ENCODE assay signal across 1 cellular context in the genomic region with DNA sequence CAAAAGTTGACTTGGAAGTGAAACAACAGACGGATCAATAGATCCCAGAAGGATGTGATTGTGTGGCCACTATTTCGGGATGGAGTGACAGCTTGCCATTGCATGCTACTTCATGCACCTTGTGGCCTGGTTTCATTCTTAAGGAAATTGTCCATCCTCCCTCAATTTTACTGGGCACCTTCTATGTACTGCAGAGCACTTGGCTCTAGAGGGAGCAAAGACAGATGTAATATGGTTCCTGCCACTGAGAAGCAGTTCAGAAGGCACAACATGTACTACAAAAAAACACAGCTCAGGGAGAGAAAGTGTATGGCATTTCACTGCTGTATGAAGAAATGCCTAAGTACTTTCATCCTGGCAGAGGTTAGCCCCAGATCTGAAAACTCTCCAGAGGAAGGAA.
TF ChIP-seq lines count a peak whose summit lies in the region.

No MANE protein-coding gene starts in this region.

TF ChIP-seq in HCT116, 20 proteins besides CTCF, POLR2A, EP300 and RAD21:
- TF ChIP-seq, protein P1, sequence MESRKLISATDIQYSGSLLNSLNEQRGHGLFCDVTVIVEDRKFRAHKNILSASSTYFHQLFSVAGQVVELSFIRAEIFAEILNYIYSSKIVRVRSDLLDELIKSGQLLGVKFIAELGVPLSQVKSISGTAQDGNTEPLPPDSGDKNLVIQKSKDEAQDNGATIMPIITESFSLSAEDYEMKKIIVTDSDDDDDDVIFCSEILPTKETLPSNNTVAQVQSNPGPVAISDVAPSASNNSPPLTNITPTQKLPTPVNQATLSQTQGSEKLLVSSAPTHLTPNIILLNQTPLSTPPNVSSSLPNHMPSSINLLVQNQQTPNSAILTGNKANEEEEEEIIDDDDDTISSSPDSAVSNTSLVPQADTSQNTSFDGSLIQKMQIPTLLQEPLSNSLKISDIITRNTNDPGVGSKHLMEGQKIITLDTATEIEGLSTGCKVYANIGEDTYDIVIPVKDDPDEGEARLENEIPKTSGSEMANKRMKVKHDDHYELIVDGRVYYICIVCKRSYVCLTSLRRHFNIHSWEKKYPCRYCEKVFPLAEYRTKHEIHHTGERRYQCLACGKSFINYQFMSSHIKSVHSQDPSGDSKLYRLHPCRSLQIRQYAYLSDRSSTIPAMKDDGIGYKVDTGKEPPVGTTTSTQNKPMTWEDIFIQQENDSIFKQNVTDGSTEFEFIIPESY (IDR thresholded peaks at IDR 0.05; ENCODE audit: extremely low read depth, insufficient replicate concordance, low read length), result no peak
